Comparison of ENCODE assay signal across 8 cellular contexts in the genomic region with DNA sequence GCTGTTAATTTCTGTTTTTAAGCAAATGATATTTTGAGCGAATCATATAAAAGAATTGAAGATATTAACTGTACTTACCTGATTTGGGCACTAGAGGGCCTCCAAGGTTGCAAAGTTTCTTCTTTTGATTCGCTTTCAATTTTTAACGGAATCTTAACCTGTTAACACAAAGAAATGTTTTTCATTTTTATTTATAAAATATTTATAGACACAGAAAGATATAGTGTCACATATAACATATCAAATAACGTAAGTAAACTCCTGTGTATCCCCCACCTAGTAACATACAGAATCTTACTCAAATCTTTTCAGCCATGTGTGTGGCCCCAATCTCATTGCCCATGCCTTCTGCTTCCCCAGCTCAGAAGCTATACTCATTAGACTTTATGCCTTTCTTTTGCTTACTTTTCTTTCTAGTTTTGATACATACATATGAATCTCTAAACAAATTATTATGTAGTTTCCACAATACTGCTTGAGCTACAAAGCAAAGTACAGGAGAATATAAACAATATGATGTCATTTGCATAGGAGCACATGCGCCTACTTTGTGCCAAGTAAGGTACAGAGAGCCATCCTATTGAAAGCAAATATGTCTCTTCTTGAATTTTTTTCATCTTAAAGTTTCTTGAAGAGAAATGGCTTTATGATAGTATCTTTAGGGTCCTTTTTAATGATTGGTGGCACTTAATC. TPM values are rescaled to one million over a fixed set of nuclear protein-coding genes. Genes with fewer than 3 reads are reported as not detected.
DNase-seq lines count a peak whose midpoint lies in the region; ATAC-seq and TF ChIP-seq lines count a peak whose summit lies in the region.

No MANE protein-coding gene starts in this region.

- H3K4me2 ChIP-seq in neuronal stem cell (ENCODE audit: insufficient read depth, low read length, poor library complexity, severe bottlenecking): no peak overlapping the region

- no peaks in the 10 kb centered on the region for H3K36me3 Mint-ChIP-seq in effector memory CD8-positive, alpha-beta T cell (ENCODE audit: insufficient read depth)

- peaks cover 3 to 6% of the 10 kb centered on the region in 2 donors for H3K4me1 Mint-ChIP-seq in effector memory CD8-positive, alpha-beta T cell (ENCODE audit: low read depth in 2 of 2)

- no peak overlapping the region for H3K18ac ChIP-seq in neuronal stem cell (ENCODE audit: low read length)

- H3K27me3 Mint-ChIP-seq in effector memory CD8-positive, alpha-beta T cell: peaks cover 24 to 27% of the 10 kb centered on the region in 2 donors

- H3K27me3 ChIP-seq in neuronal stem cell (ENCODE audit: control insufficient read depth in 3 of 3, insufficient read depth in 3 of 3, low read depth in 1 of 3, low read length in 3 of 3): no peaks in the 10 kb centered on the region

- H2AFZ ChIP-seq in neuronal stem cell (ENCODE audit: low read length): no peak overlapping the region

- no peak overlapping the region for H3K9ac ChIP-seq in neuronal stem cell (ENCODE audit: low read depth, low read length, poor library complexity)

- H3K14ac ChIP-seq in neuronal stem cell (ENCODE audit: low read length): no peak overlapping the region

- no peak overlapping the region for H2BK15ac ChIP-seq in neuronal stem cell (ENCODE audit: low read length)

- H4K8ac ChIP-seq in neuronal stem cell (ENCODE audit: low read depth, low read length): no peak overlapping the region

- ATAC-seq in HG03442 (IDR thresholded peaks at IDR 0.05; ENCODE audit: unreplicated experiment): peak; percentile 32
- peak; percentile 57 for ATAC-seq in effector memory CD8-positive, alpha-beta T cell (replicated peaks)

- H3K36me3 ChIP-seq in neuronal stem cell (replicated peaks in 1 of 2; ENCODE audit: control insufficient read depth in 2 of 2, insufficient read depth in 2 of 2, low read length in 2 of 2): no peaks in the 10 kb centered on the region

- H2BK5ac ChIP-seq in neuronal stem cell (ENCODE audit: low read length): no peak overlapping the region

- TF ChIP-seq CTCF in C4-2B (conservative IDR thresholded peaks at IDR 0.05) (peak; percentile 87), GM12874 (IDR thresholded peaks at IDR 0.05; ENCODE audit: insufficient read depth, low read depth, low read length) (peak; percentile 48)

- H4K91ac ChIP-seq in neuronal stem cell (ENCODE audit: low read depth, low read length, poor library complexity): no peak overlapping the region

- H3K27ac Mint-ChIP-seq in effector memory CD8-positive, alpha-beta T cell: no peak overlapping the region

- H3K9me3 Mint-ChIP-seq in effector memory CD8-positive, alpha-beta T cell: no peaks in the 10 kb centered on the region

- H3K9me3 ChIP-seq in neuronal stem cell (replicated peaks in 1 of 2; ENCODE audit: control insufficient read depth in 2 of 2, insufficient read depth in 1 of 2, low read depth in 1 of 2, low read length in 2 of 2): no peaks in the 10 kb centered on the region

- H3K79me1 ChIP-seq in neuronal stem cell (ENCODE audit: low read depth, low read length): no peaks in the 10 kb centered on the region

- H3K4me1 ChIP-seq in neuronal stem cell (ENCODE audit: control insufficient read depth in 2 of 2, insufficient read depth in 1 of 2, low read depth in 1 of 2, low read length in 2 of 2): no peaks in the 10 kb centered on the region

- peak overlapping the region in 1 of 2 donors; percentile 34 for H3K4me3 Mint-ChIP-seq in effector memory CD8-positive, alpha-beta T cell

- H3K27ac ChIP-seq in C4-2B (no peak overlapping the region), neuronal stem cell (replicated peaks; ENCODE audit: low read length) (no peak overlapping the region)

- no CpG with 5 or more reads among the region's 5 CpGs for WGBS in neuronal stem cell (ENCODE audit: extremely low coverage in 2 of 2, insufficient read length in 2 of 2, insufficient replicate concordance in 1 of 2), 2 donors

- H3K4ac ChIP-seq in neuronal stem cell (ENCODE audit: low read length): no peak overlapping the region

- DNase-seq in SHP77 treated with DMSO at 0.1 percent for 48 hours (lab: John Stamatoyannopoulos, UW) (peak; percentile 64), neuronal stem cell (ENCODE audit: low spot score) (peak; percentile 26), ecto neural progenitor cell (ENCODE audit: low spot score) (no peak)
- peak; percentile 25 to 41 (median 28) for DNase-seq in effector memory CD8-positive, alpha-beta T cell
- no peak for DNase-seq in activated CD8-positive, alpha-beta memory T cell treated with anti-CD3 and anti-CD28 coated beads, Interleukin-2, amount 50 U/mL, for 4 hours

- no peak overlapping the region for H2BK120ac ChIP-seq in neuronal stem cell (ENCODE audit: low read depth, low read length)

- no peak overlapping the region for H3K4me3 ChIP-seq in neuronal stem cell (ENCODE audit: low read length in 2 of 2)

- no peak overlapping the region for H3K23ac ChIP-seq in neuronal stem cell (ENCODE audit: low read depth, low read length, poor library complexity)

- H2AK5ac ChIP-seq in neuronal stem cell (ENCODE audit: low read depth, low read length): no peak overlapping the region

- H2BK12ac ChIP-seq in neuronal stem cell (ENCODE audit: low read length): no peak overlapping the region

RNA-seq across cellular contexts. Expression of a gene that starts 49.5 kb away (rescaled TPM):
- not detected for polyA plus RNA-seq in neuronal stem cell (2013, experiment 1 of 2)
- not detected for polyA plus RNA-seq in neuronal stem cell (2013, experiment 2 of 2)

Comparison
In these comparisons a context has a peak if more than half of its experiments do, and no peak if none do; other contexts are left out.
1. DNase-seq: peak in SHP77 treated with DMSO at 0.1 percent for 48 hours (single experiment), effector memory CD8-positive, alpha-beta T cell (3 of 3) and neuronal stem cell (single experiment); none in ecto neural progenitor cell (single experiment) and activated CD8-positive, alpha-beta memory T cell treated with anti-CD3 and anti-CD28 coated beads, Interleukin-2, amount 50 U/mL, for 4 hours (single experiment).